Comparison of ENCODE assay signal across 8 cellular contexts in genomic region chr11:66045177-66045639, GRCh38. TPM values are rescaled to one million over a fixed set of nuclear protein-coding genes. Genes with fewer than 3 reads are reported as not detected.
A peak's percentile ranks its signal among the peaks of the same experiment; 100 is the strongest.
DNase-seq lines count a peak whose midpoint lies in the region; ATAC-seq and TF ChIP-seq lines count a peak whose summit lies in the region.

No MANE protein-coding gene starts in this region.

- H3K4me3 Mint-ChIP-seq in Caco-2 (ENCODE audit: unreplicated experiment) (peak overlapping the region; percentile 12), WTC11 (no peak overlapping the region), MCF 10A (ENCODE audit: unreplicated experiment) (no peak overlapping the region)

- TF ChIP-seq CTCF in Caco-2 (IDR thresholded peaks at IDR 0.05; ENCODE audit: insufficient read depth in 1 of 2, low read depth in 1 of 2, low read length in 1 of 2, severe bottlenecking in 1 of 2, unreplicated experiment in 1 of 2): peak; percentile 93 to 96
- peak; percentile 98 for TF ChIP-seq CTCF in WTC11 (IDR thresholded peaks at IDR 0.05)
- TF ChIP-seq CTCF in MCF 10A (IDR thresholded peaks at IDR 0.05; ENCODE audit: unreplicated experiment): peak; percentile 86

- H3K27me3 Mint-ChIP-seq in Caco-2 (ENCODE audit: insufficient read depth, unreplicated experiment): no peaks in the 10 kb centered on the region
- no peaks in the 10 kb centered on the region for H3K27me3 Mint-ChIP-seq in WTC11 (ENCODE audit: low read depth)
- H3K27me3 Mint-ChIP-seq in MCF 10A (ENCODE audit: insufficient read depth, unreplicated experiment): no peaks in the 10 kb centered on the region

- H3K36me3 Mint-ChIP-seq in Caco-2 (ENCODE audit: insufficient read depth, unreplicated experiment): no peaks in the 10 kb centered on the region
- H3K36me3 Mint-ChIP-seq in WTC11: peaks cover 33% of the 10 kb centered on the region
- H3K36me3 Mint-ChIP-seq in MCF 10A (ENCODE audit: insufficient read depth, unreplicated experiment): no peaks in the 10 kb centered on the region

- H3K27ac Mint-ChIP-seq in Caco-2 (ENCODE audit: unreplicated experiment) (no peak overlapping the region), WTC11 (no peak overlapping the region; the same call in 1 of the 2 replicates), MCF 10A (ENCODE audit: low read depth, unreplicated experiment) (no peak overlapping the region)

- H3K36me3 ChIP-seq in Caco-2 (ENCODE audit: control insufficient read depth, insufficient read depth, low read length): no peaks in the 10 kb centered on the region

- BruUV-seq in Caco-2 (replicated peaks; lab: Mats Ljungman, UMichigan) (no TSS peak), MCF 10A (replicated peaks; lab: Mats Ljungman, UMichigan) (no TSS peak)

- H3K27me3 ChIP-seq in Caco-2 (replicated peaks; ENCODE audit: control insufficient read depth, insufficient read depth, low read length): no peaks in the 10 kb centered on the region

- no peaks in the 10 kb centered on the region for H3K9me3 Mint-ChIP-seq in Caco-2 (ENCODE audit: unreplicated experiment)
- H3K9me3 Mint-ChIP-seq in WTC11: no peaks in the 10 kb centered on the region
- no peaks in the 10 kb centered on the region for H3K9me3 Mint-ChIP-seq in MCF 10A (ENCODE audit: unreplicated experiment)

- H3K4me1 Mint-ChIP-seq in Caco-2 (ENCODE audit: low read depth, unreplicated experiment) (no peaks in the 10 kb centered on the region), WTC11 (peaks cover 29% of the 10 kb centered on the region), MCF 10A (ENCODE audit: insufficient read depth, unreplicated experiment) (no peaks in the 10 kb centered on the region)

- CTCF ChIA-PET in Caco-2 (lab: Charles Lee) (interaction anchor here (0.6 to 1.7 kb wide), 11 partner anchors 13 to 155 kb away, joined by 3 to 8 read pairs (median 3); partner anchors contain the start of gene CCDC85B), WTC11 (lab: Charles Lee) (interaction anchor here (0.5 to 3.3 kb wide), 64 partner anchors 8 to 536 kb away, joined by 3 to 48 read pairs (median 4); partner anchors contain the start of genes BANF1, CCDC85B, CFL1 and CST6), MCF 10A (lab: Yijun Ruan, JAX) (interaction anchor here (0.5 to 3.0 kb wide), 31 partner anchors 9 to 1724 kb away, joined by 3 to 32 read pairs (median 4); partner anchors contain the start of genes BANF1, CATSPER1, CST6 and EIF1AD)

- H3K9me3 ChIP-seq in Caco-2: no peaks in the 10 kb centered on the region

- DNase-seq in Caco-2 (peak; percentile 75 to 87), HCEC 1CT (peak; percentile 64), NCI-H2227 treated with DMSO at 0.1 percent for 48 hours (lab: John Stamatoyannopoulos, UW) (peak; percentile 9), WTC11 (ENCODE audit: low spot score) (peak; percentile 93), MCF 10A (ENCODE audit: unreplicated experiment) (peak; percentile 78), inferior parietal cortex (ENCODE audit: extremely low spot score) (peak; percentile 82)
- peak; percentile 71 to 73 for DNase-seq in stimulated activated CD4-positive, alpha-beta T cell treated with anti-CD3 and anti-CD28 coated beads, Interleukin-15, amount 100 ng/mL, for 1 hour (ENCODE audit: low read depth in 1 of 2, low spot score in 1 of 2)

- H3K4me1 ChIP-seq in Caco-2: 0 out of 2 replicates have a peak, but pooled peaks cover 4% of the 10 kb centered on the region

- no peak overlapping the region for H3K4me3 ChIP-seq in Caco-2 (ENCODE audit: low read depth, low read length)

- intact Hi-C loops in Caco-2 (cut with micrococcal nuclease; ENCODE audit: unreplicated experiment): no loop called here
- intact Hi-C loops in MCF 10A (cut with micrococcal nuclease): no loop called here

- ATAC-seq in WTC11 (peak; percentile 78), HG03139 (IDR thresholded peaks at IDR 0.05; ENCODE audit: unreplicated experiment) (no peak)

- POLR2A ChIA-PET in Caco-2 (lab: Charles Lee) (no interaction called here), WTC11 (lab: Charles Lee) (no interaction called here), MCF 10A (lab: Yijun Ruan, JAX) (interaction anchor here (0.8 to 1.5 kb wide), 4 partner anchors 43 to 280 kb away, joined by 3 to 6 read pairs (median 6); partner anchors contain the start of genes BANF1, EIF1AD and MUS81)

TF ChIP-seq in WTC11, 78 proteins besides CTCF, POLR2A, EP300 and RAD21 (continues in another document):
- TF ChIP-seq MXD4 (CRISPR knock-in tag; IDR thresholded peaks at IDR 0.05; ENCODE audit: borderline replicate concordance): no peak
- peak; percentile 88 for TF ChIP-seq SP1 (CRISPR knock-in tag; conservative IDR thresholded peaks at IDR 0.05)
- no peak for TF ChIP-seq ATF2 (CRISPR knock-in tag; IDR thresholded peaks at IDR 0.05; ENCODE audit: borderline replicate concordance, low read depth)
- TF ChIP-seq HMGA2 (CRISPR knock-in tag; IDR thresholded peaks at IDR 0.05): no peak
- 0 out of 2 replicates have a peak, but pooled peaks have one; percentile 47 for TF ChIP-seq HMGXB4 (CRISPR knock-in tag; IDR thresholded peaks at IDR 0.05)
- TF ChIP-seq PREB (CRISPR knock-in tag; IDR thresholded peaks at IDR 0.05; ENCODE audit: borderline replicate concordance): no peak
- no peak for TF ChIP-seq AR (CRISPR knock-in tag; IDR thresholded peaks at IDR 0.05)
- TF ChIP-seq MAX (CRISPR knock-in tag; IDR thresholded peaks at IDR 0.05): 0 out of 2 replicates have a peak, but pooled peaks have one; percentile 38
- no peak for TF ChIP-seq ZNF423 (CRISPR knock-in tag; IDR thresholded peaks at IDR 0.05)
- no peak for TF ChIP-seq RORB (CRISPR knock-in tag; IDR thresholded peaks at IDR 0.05)

RNA-seq across cellular contexts. Expression of gene GAL3ST3, which starts 3.8 kb away (rescaled TPM):
- total RNA-seq in Caco-2 (2022): not detected in 2 replicates
- 21.3 to 22.6 TPM (median 21.6 TPM) in 3 replicates for total RNA-seq in WTC11 (2021)
- total RNA-seq in MCF 10A (2022): not detected in 2 replicates

RNA-seq across cellular contexts. Expression of gene SF3B2, which starts 7.0 kb away (rescaled TPM):
- total RNA-seq in Caco-2 (2022) (224 and 225 TPM in 2 replicates), WTC11 (2021) (235 to 295 TPM (median 251 TPM) in 3 replicates), MCF 10A (2022) (241 and 317 TPM in 2 replicates)

RNA-seq across cellular contexts. Expression of gene CATSPER1, which starts 18.9 kb away (rescaled TPM):
- total RNA-seq in Caco-2 (2022) (not detected in 2 replicates), WTC11 (2021) (not detected in 3 replicates), MCF 10A (2022) (0.61 and 0.79 TPM in 2 replicates)

RNA-seq across cellular contexts. Expression of gene PACS1, which starts 24.9 kb away (rescaled TPM):
- total RNA-seq in Caco-2 (2022) (82.2 and 95.2 TPM in 2 replicates), WTC11 (2021) (30.1 to 34.8 TPM (median 30.9 TPM) in 3 replicates), MCF 10A (2022) (32.2 and 33.5 TPM in 2 replicates)

RNA-seq across cellular contexts. Expression of gene CST6, which starts 33.4 kb away (rescaled TPM):
- total RNA-seq in Caco-2 (2022): not detected in 2 replicates
- total RNA-seq in WTC11 (2021): 0.72 to 2.7 TPM (median 1.9 TPM) in 3 replicates
- not detected in 2 replicates for total RNA-seq in MCF 10A (2022)

Comparison
In these comparisons a context has a peak if more than half of its experiments do, and no peak if none do; other contexts are left out.
1. DNase-seq: peak in every context shown above with its lines; median percentile 93 in WTC11; 82 in inferior parietal cortex; 81 in Caco-2; 78 in MCF 10A; 72 in stimulated activated CD4-positive, alpha-beta T cell treated with anti-CD3 and anti-CD28 coated beads, Interleukin-15, amount 100 ng/mL, for 1 hour; 64 in HCEC 1CT; 9 in NCI-H2227 treated with DMSO at 0.1 percent for 48 hours.
2. RNA of gene GAL3ST3, which starts 3.8 kb away (total RNA-seq): 21.3 to 22.6 TPM in WTC11; not detected in Caco-2 and not detected in MCF 10A; every median in the first group is over 10 times any median in the second.
3. Peak in every context shown above with its lines, with median percentiles within 50 percentile points of each other: CTCF ChIP-seq.